Comparison of ENCODE assay signal across 1 cellular context in the genomic region with DNA sequence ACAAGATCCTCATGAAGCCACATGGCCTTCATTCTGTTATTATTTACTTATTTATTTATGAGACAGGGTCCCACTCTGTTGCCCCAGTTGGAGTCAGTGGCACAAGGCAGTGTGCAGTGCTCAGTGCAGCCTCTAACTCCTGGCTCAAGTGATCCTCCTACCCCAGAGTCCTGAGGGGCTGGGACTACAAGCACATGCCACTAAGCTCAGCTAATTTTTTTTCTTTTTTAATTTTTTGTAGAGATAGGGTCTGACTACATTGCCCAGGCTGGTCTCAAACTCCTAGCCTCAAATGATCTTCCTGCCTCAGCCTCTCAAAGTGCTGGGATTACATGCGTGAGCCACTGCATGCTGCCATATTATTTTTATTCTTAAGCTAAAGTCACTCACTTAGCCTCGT.
TF ChIP-seq lines count a peak whose summit lies in the region.

No MANE protein-coding gene starts in this region.

TF ChIP-seq in neural cell, 6 proteins besides CTCF, POLR2A, EP300 and RAD21 (continued from another document):
- TF ChIP-seq, protein P1, sequence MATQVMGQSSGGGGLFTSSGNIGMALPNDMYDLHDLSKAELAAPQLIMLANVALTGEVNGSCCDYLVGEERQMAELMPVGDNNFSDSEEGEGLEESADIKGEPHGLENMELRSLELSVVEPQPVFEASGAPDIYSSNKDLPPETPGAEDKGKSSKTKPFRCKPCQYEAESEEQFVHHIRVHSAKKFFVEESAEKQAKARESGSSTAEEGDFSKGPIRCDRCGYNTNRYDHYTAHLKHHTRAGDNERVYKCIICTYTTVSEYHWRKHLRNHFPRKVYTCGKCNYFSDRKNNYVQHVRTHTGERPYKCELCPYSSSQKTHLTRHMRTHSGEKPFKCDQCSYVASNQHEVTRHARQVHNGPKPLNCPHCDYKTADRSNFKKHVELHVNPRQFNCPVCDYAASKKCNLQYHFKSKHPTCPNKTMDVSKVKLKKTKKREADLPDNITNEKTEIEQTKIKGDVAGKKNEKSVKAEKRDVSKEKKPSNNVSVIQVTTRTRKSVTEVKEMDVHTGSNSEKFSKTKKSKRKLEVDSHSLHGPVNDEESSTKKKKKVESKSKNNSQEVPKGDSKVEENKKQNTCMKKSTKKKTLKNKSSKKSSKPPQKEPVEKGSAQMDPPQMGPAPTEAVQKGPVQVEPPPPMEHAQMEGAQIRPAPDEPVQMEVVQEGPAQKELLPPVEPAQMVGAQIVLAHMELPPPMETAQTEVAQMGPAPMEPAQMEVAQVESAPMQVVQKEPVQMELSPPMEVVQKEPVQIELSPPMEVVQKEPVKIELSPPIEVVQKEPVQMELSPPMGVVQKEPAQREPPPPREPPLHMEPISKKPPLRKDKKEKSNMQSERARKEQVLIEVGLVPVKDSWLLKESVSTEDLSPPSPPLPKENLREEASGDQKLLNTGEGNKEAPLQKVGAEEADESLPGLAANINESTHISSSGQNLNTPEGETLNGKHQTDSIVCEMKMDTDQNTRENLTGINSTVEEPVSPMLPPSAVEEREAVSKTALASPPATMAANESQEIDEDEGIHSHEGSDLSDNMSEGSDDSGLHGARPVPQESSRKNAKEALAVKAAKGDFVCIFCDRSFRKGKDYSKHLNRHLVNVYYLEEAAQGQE (IDR thresholded peaks at IDR 0.05; ENCODE audit: borderline replicate concordance): no peak
